21 cellular contexts compared by ENCODE assay signal in genomic region chr2:16020389-16021008, GRCh38.
DNase-seq lines count a peak whose midpoint lies in the region; ATAC-seq and TF ChIP-seq lines count a peak whose summit lies in the region.
"Had no signal": no experiment of that assay in that cellular context is flagged by ENCODE, and none has a peak within 500 bp of the region (broad histone marks: within the 10 kb centered on the region; RNA-seq: fewer than 3 reads in every experiment).

No MANE protein-coding gene starts in this region.

- H3K4me1 Mint-ChIP-seq in brain: peaks cover 51% of the 10 kb centered on the region
- H3K4me1 Mint-ChIP-seq: CD8-positive, alpha-beta memory T cell; IgD-negative memory B cell had no signal

- DNase-seq in Ammon's horn (ENCODE audit: low spot score) (peak; percentile 71), inferior parietal cortex (ENCODE audit: extremely low spot score) (peak; percentile 34), pons (ENCODE audit: low spot score) (peak; percentile 72), NCI-H2227 treated with DMSO at 0.1 percent for 48 hours (lab: John Stamatoyannopoulos, UW) (no peak)
- DNase-seq in activated CD4-positive, CD25-positive, alpha-beta regulatory T cell treated with anti-CD3 and anti-CD28 coated beads, Interleukin-2, amount 50 U/mL, for 72 hours: no peak
- no peak for DNase-seq in stimulated activated CD4-positive, alpha-beta T cell treated with anti-CD3 and anti-CD28 coated beads, Interleukin-4, amount 100 ng/mL, for 4 hours
- DNase-seq: AML-193; CD8-positive, alpha-beta memory T cell; COR-L47; DMS 273 treated with DMSO at 0.1 percent for 48 hours; DMS53; DND-41; EL; GM23248; HCEC 1CT had no signal

- ATAC-seq in HG03571 (IDR thresholded peaks at IDR 0.05; ENCODE audit: unreplicated experiment): no peak
- ATAC-seq: A549, GM12878, HepG2 had no signal

- no peak for TF ChIP-seq CTCF in brain (conservative IDR thresholded peaks at IDR 0.05)

- peak overlapping the region in 4 of 5 experiments; percentile 74 to 78 (median 78) for H3K27ac Mint-ChIP-seq in brain
- H3K27ac Mint-ChIP-seq: CD8-positive, alpha-beta memory T cell; IgD-negative memory B cell had no signal

- H3K9me3 Mint-ChIP-seq in brain: no peaks in the 10 kb centered on the region
- H3K9me3 Mint-ChIP-seq: IgD-negative memory B cell had no signal

- peak overlapping the region in 1 of 5 experiments; percentile 25 for H3K4me3 Mint-ChIP-seq in brain
- H3K4me3 Mint-ChIP-seq: CD8-positive, alpha-beta memory T cell; IgD-negative memory B cell had no signal

- peaks cover 7% of the 10 kb centered on the region for H3K27me3 Mint-ChIP-seq in brain

- H3K36me3 Mint-ChIP-seq in brain: no peaks in the 10 kb centered on the region
- H3K36me3 Mint-ChIP-seq: IgD-negative memory B cell had no signal

Comparison
In these comparisons a context has a peak if more than half of its experiments do, and no peak if none do; other contexts are left out.
1. DNase-seq: peak in Ammon's horn (single experiment), inferior parietal cortex (single experiment) and pons (single experiment); none in activated CD4-positive, CD25-positive, alpha-beta regulatory T cell treated with anti-CD3 and anti-CD28 coated beads, Interleukin-2, amount 50 U/mL, for 72 hours (single experiment), stimulated activated CD4-positive, alpha-beta T cell treated with anti-CD3 and anti-CD28 coated beads, Interleukin-4, amount 100 ng/mL, for 4 hours (0 of 2) and NCI-H2227 treated with DMSO at 0.1 percent for 48 hours (single experiment).